ENCODE assay signal across 8 cellular contexts in genomic region chr13:112725346-112726017, GRCh38. TPM values are rescaled to one million over a fixed set of nuclear protein-coding genes. Genes with fewer than 3 reads are reported as not detected.
DNase-seq lines count a peak whose midpoint lies in the region; ATAC-seq and TF ChIP-seq lines count a peak whose summit lies in the region.

No MANE protein-coding gene starts in this region.

- H3K9me3 ChIP-seq in RWPE2 (ENCODE audit: severe bottlenecking) (no peaks in the 10 kb centered on the region), iPS-20b (ENCODE audit: insufficient read depth, low read depth, low read length) (no peaks in the 10 kb centered on the region), prostate gland (no peaks in the 10 kb centered on the region)

- H3K36me3 ChIP-seq in H7 (replicated peaks; ENCODE audit: control insufficient read depth, insufficient read depth, low read length) (no peaks in the 10 kb centered on the region; the same call in 1 of the 2 replicates), RWPE2 (ENCODE audit: low read depth) (no peaks in the 10 kb centered on the region), iPS-20b (ENCODE audit: insufficient read depth, low read depth, low read length) (no peaks in the 10 kb centered on the region), prostate gland (no peaks in the 10 kb centered on the region)

- H3K27me3 ChIP-seq in H7 (ENCODE audit: control insufficient read depth, insufficient read depth, low read length) (no peaks in the 10 kb centered on the region), RWPE2 (ENCODE audit: insufficient read depth, poor library complexity, severe bottlenecking) (no peaks in the 10 kb centered on the region), iPS-20b (ENCODE audit: insufficient read depth, low read length) (no peaks in the 10 kb centered on the region), prostate gland (replicated peaks; ENCODE audit: insufficient read depth) (no peaks in the 10 kb centered on the region)

- intact Hi-C loops in prostate gland (cut with DNase I), result no loop called here

- TF ChIP-seq POLR2A in prostate gland (IDR thresholded peaks at IDR 0.05), result no peak

- WGBS in prostate gland, result 53% methylated on average over 18 of the region's 18 CpGs

- no peak overlapping the region; the same call in 1 of the 2 replicates for H3K9ac ChIP-seq in iPS-20b (ENCODE audit: low read depth, low read length)

- H3K4me1 ChIP-seq in RWPE2 (ENCODE audit: insufficient read depth, poor library complexity, severe bottlenecking) (peaks cover 15% of the 10 kb centered on the region), iPS-20b (ENCODE audit: insufficient read depth, low read length) (peaks cover 22% of the 10 kb centered on the region; the same call in 1 of the 2 replicates), prostate gland (replicated peaks) (no peaks in the 10 kb centered on the region)

- ATAC-seq in RWPE2 (ENCODE audit: low read depth) (peak; percentile 15; the same call in 2 of the 3 replicates), esophagus mucosa (no peak), HG02623 (IDR thresholded peaks at IDR 0.05; ENCODE audit: unreplicated experiment) (no peak)

- H3K4me3 ChIP-seq in H7 (ENCODE audit: insufficient read depth, low read depth, low read length) (no peak overlapping the region), RWPE2 (ENCODE audit: severe bottlenecking) (no peak overlapping the region), iPS-20b (ENCODE audit: low read length) (no peak overlapping the region), prostate gland (no peak overlapping the region)

- TF ChIP-seq CTCF in RWPE2 (IDR thresholded peaks at IDR 0.05; ENCODE audit: poor library complexity, severe bottlenecking) (no peak), prostate gland (IDR thresholded peaks at IDR 0.05) (no peak)

- DNase-seq in DMS153 (lab: John Stamatoyannopoulos, UW), result peak; percentile 73
- peak; percentile 64 for DNase-seq in H7
- DNase-seq in RWPE2 (ENCODE audit: low spot score), result no peak
- DNase-seq in NCI-H128 (lab: John Stamatoyannopoulos, UW; ENCODE audit: unreplicated experiment), result no peak
- DNase-seq in prostate gland (ENCODE audit: low spot score), result no peak

- H3K27ac ChIP-seq in RWPE2 (ENCODE audit: poor library complexity, severe bottlenecking) (no peak overlapping the region), iPS-20b (ENCODE audit: low read length) (peak overlapping the region; percentile 12), prostate gland (no peak overlapping the region)

RNA-seq across cellular contexts. Expression of gene ATP11A, which starts 35.6 kb away (rescaled TPM):
- 9.9 and 14.7 TPM in 2 replicates for total RNA-seq in H7 (2014; rRNA removed; shearing (Covaris generic))
- 16.7 TPM for total RNA-seq in esophagus mucosa
- 10 to 100 TPM; 10.9 to 89.3 TPM for total RNA-seq in prostate gland

Comparison
In these comparisons a context has a peak if more than half of its experiments do, and no peak if none do; other contexts are left out.
1. DNase-seq: peak in DMS153 (single experiment) and H7 (single experiment); none in RWPE2 (single experiment), NCI-H128 (single experiment) and prostate gland (single experiment).